Comparison of ENCODE assay signal across 17 cellular contexts in the genomic region with DNA sequence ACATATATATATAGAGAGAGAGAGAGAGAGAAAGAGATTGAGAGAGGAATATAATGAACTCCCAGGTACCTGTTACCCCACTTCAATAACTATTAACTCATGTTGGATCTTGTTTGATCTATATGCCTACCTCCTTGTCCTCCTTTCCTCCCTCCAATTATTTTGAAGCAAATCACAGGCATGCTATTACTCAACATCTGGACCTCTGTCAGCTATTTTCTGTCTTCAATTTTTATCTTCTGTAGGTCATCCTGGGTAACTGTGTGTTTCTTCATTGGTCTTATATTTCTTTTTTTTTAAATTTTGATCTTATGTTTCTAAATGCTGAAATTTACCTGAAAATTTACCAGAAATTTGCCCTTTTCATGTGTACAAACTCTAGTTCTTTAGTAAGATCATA. TPM values are rescaled to one million over a fixed set of nuclear protein-coding genes. Genes with fewer than 3 reads are reported as not detected.
A peak's percentile ranks its signal among the peaks of the same experiment; 100 is the strongest.
DNase-seq lines count a peak whose midpoint lies in the region; ATAC-seq lines count a peak whose summit lies in the region.
"Had no signal": no experiment of that assay in that cellular context is flagged by ENCODE, and none has a peak within 500 bp of the region (broad histone marks: within the 10 kb centered on the region; RNA-seq: fewer than 3 reads in every experiment).

No MANE protein-coding gene starts in this region.

- no peaks in the 10 kb centered on the region for H3K9me3 Mint-ChIP-seq in naive B cell
- no peaks in the 10 kb centered on the region for H3K9me3 Mint-ChIP-seq in activated T-helper 2 cell treated with anti-CD3 and anti-CD28 coated beads, Interferon-gamma antibody, Interleukin-2, Interleukin-4, amounts not matched to agents 10 μg/mL and 5 μg/mL and 100 μg/mL, durations not matched to agents 14 hours and 24 hours and 36 hours

- no peaks in the 10 kb centered on the region for H3K9me3 ChIP-seq in effector memory CD4-positive, alpha-beta T cell (ENCODE audit: control insufficient read depth, low read length)

- H3K4me1 Mint-ChIP-seq in naive B cell, result peaks cover 65 to 90% (median 86%) of the 10 kb centered on the region in 3 donors
- H3K4me1 Mint-ChIP-seq in activated T-helper 2 cell treated with anti-CD3 and anti-CD28 coated beads, Interferon-gamma antibody, Interleukin-2, Interleukin-4, amounts not matched to agents 10 μg/mL and 5 μg/mL and 100 μg/mL, durations not matched to agents 14 hours and 24 hours and 36 hours (ENCODE audit: low read depth), result peaks cover 6% of the 10 kb centered on the region

- peaks cover 0 to 10% of the 10 kb centered on the region in 2 donors for H3K36me3 Mint-ChIP-seq in naive B cell
- H3K36me3 Mint-ChIP-seq in activated T-helper 2 cell treated with anti-CD3 and anti-CD28 coated beads, Interferon-gamma antibody, Interleukin-2, Interleukin-4, amounts not matched to agents 10 μg/mL and 5 μg/mL and 100 μg/mL, durations not matched to agents 14 hours and 24 hours and 36 hours (ENCODE audit: low read depth), result peaks cover 3% of the 10 kb centered on the region

- H3K27me3 Mint-ChIP-seq in naive B cell, result no peaks in the 10 kb centered on the region
- H3K27me3 Mint-ChIP-seq in activated T-helper 2 cell treated with anti-CD3 and anti-CD28 coated beads, Interferon-gamma antibody, Interleukin-2, Interleukin-4, amounts not matched to agents 10 μg/mL and 5 μg/mL and 100 μg/mL, durations not matched to agents 14 hours and 24 hours and 36 hours (ENCODE audit: low read depth), result no peaks in the 10 kb centered on the region

- ATAC-seq in naive B cell (ENCODE audit: low read depth in 2 of 2), result no peak
- ATAC-seq: HepG2 had no signal

- H3K27ac Mint-ChIP-seq in naive B cell, result peak overlapping the region; percentile 4 to 93 (median 85)
- H3K27ac Mint-ChIP-seq in activated T-helper 2 cell treated with anti-CD3 and anti-CD28 coated beads, Interferon-gamma antibody, Interleukin-2, Interleukin-4, amounts not matched to agents 10 μg/mL and 5 μg/mL and 100 μg/mL, durations not matched to agents 14 hours and 24 hours and 36 hours, result no peak overlapping the region

- intact Hi-C loops in activated T-helper 2 cell treated with anti-CD3 and anti-CD28 coated beads, Interferon-gamma antibody, Interleukin-2, Interleukin-4, amounts not matched to agents 10 μg/mL and 5 μg/mL and 100 μg/mL, durations not matched to agents 14 hours and 24 hours and 36 hours (cut with micrococcal nuclease), result no loop called here

- H3K4me3 Mint-ChIP-seq in naive B cell, result peak overlapping the region in 3 of 8 donors; percentile 6 to 18 (median 9)
- no peak overlapping the region for H3K4me3 Mint-ChIP-seq in activated T-helper 2 cell treated with anti-CD3 and anti-CD28 coated beads, Interferon-gamma antibody, Interleukin-2, Interleukin-4, amounts not matched to agents 10 μg/mL and 5 μg/mL and 100 μg/mL, durations not matched to agents 14 hours and 24 hours and 36 hours (ENCODE audit: low read depth)

- H3K4me3 ChIP-seq in effector memory CD4-positive, alpha-beta T cell (ENCODE audit: insufficient read depth, low read depth, low read length, poor library complexity, severe bottlenecking), result no peak overlapping the region

- no peaks in the 10 kb centered on the region for H3K36me3 ChIP-seq in effector memory CD4-positive, alpha-beta T cell (ENCODE audit: control insufficient read depth, insufficient read depth, low read length)

- DNase-seq in AG08395 (ENCODE audit: low spot score), result peak; percentile 12
- DNase-seq in NCI-H69 (lab: John Stamatoyannopoulos, UW), result peak; percentile 20
- peak; percentile 24 for DNase-seq in fibroblast of gingiva (ENCODE audit: low read depth)
- DNase-seq in naive B cell, result no peak
- DNase-seq in effector memory CD4-positive, alpha-beta T cell, result no peak
- no peak for DNase-seq in activated T-helper 2 cell treated with anti-CD3 and anti-CD28 coated beads, Interferon-gamma antibody, Interleukin-2, Interleukin-4, amounts not matched to agents 10 μg/mL and 5 μg/mL and 100 μg/mL, durations not matched to agents 14 hours and 24 hours and 36 hours (ENCODE audit: low spot score)
- DNase-seq in NCI-H1436 treated with DMSO at 0.1 percent for 48 hours (lab: John Stamatoyannopoulos, UW), result no peak
- no peak for DNase-seq in SKM-1 (lab: John Stamatoyannopoulos, UW; ENCODE audit: unreplicated experiment)
- DNase-seq: DMS 273 treated with DMSO at 0.1 percent for 48 hours, GDM1, NCI-H1694, NCI-H2107, NCI-H345, NCI-H526, SHP77 treated with DMSO at 0.1 percent for 48 hours had no signal

- no peaks in the 10 kb centered on the region for H3K4me1 ChIP-seq in effector memory CD4-positive, alpha-beta T cell (ENCODE audit: control insufficient read depth, insufficient read depth, low read length, poor library complexity, severe bottlenecking)

- H3K27ac ChIP-seq in effector memory CD4-positive, alpha-beta T cell (ENCODE audit: insufficient read depth, low read length, poor library complexity, severe bottlenecking), result no peak overlapping the region
- H3K27ac ChIP-seq: C4-2B had no signal

- H3K27me3 ChIP-seq in effector memory CD4-positive, alpha-beta T cell (replicated peaks; ENCODE audit: control insufficient read depth, insufficient read depth, low read length, poor library complexity, severe bottlenecking), result no peaks in the 10 kb centered on the region

RNA-seq across cellular contexts. Expression of gene UVRAG, which starts 24.8 kb away (rescaled TPM):
- 10 to 100 TPM; 39.6 to 94.0 (median 70.8) TPM for polyA plus RNA-seq in naive B cell (ENCODE audit: low read depth in 6 of 6)
- 23.3 and 23.5 TPM in 2 replicates for total RNA-seq in activated T-helper 2 cell treated with anti-CD3 and anti-CD28 coated beads, Interferon-gamma antibody, Interleukin-2, Interleukin-4, amounts not matched to agents 10 μg/mL and 5 μg/mL and 100 μg/mL, durations not matched to agents 14 hours and 24 hours and 36 hours

Comparison
In these comparisons a context has a peak if more than half of its experiments do, and no peak if none do; other contexts are left out.
1. DNase-seq: peak in AG08395 (single experiment), NCI-H69 (single experiment) and fibroblast of gingiva (single experiment); none in naive B cell (single experiment), effector memory CD4-positive, alpha-beta T cell (0 of 3), activated T-helper 2 cell treated with anti-CD3 and anti-CD28 coated beads, Interferon-gamma antibody, Interleukin-2, Interleukin-4, amounts not matched to agents 10 μg/mL and 5 μg/mL and 100 μg/mL, durations not matched to agents 14 hours and 24 hours and 36 hours (single experiment), NCI-H1436 treated with DMSO at 0.1 percent for 48 hours (single experiment) and SKM-1 (single experiment).